Comparison of ENCODE assay signal across 1 cellular context in the genomic region with DNA sequence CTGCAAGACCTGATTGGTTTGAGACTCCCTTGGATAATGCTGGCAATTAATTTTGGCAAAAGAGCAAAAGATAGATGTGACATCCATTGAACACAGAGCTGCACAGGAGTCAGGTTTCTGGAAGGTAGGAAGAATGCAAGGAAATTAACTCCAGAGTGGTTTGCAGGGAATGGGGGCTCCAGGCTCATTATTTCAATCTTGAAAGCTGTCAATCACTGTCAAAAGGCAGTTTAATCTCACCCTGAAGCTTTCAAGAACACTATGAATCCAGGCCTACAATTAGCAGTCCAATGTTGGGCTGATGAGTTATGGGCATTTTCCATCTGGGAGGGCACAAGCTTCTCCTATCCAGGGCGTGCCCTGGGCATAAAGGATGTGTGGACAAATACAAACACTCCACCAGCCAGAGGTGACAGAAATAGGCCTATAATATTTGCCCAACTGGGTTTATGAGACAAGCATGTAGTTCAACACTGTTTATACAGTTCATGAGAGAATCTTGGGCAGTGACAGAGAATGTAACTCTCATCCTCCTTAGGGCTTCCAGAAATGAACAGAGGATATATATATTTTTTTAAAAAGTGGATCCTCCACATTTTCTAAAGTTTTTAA.
A peak's percentile ranks its signal among the peaks of the same experiment; 100 is the strongest.
TF ChIP-seq lines count a peak whose summit lies in the region.

No MANE protein-coding gene starts in this region.

TF ChIP-seq in SK-N-SH, 30 proteins besides CTCF, POLR2A, EP300 and RAD21 (continued from another document):
- TF ChIP-seq, protein P1, sequence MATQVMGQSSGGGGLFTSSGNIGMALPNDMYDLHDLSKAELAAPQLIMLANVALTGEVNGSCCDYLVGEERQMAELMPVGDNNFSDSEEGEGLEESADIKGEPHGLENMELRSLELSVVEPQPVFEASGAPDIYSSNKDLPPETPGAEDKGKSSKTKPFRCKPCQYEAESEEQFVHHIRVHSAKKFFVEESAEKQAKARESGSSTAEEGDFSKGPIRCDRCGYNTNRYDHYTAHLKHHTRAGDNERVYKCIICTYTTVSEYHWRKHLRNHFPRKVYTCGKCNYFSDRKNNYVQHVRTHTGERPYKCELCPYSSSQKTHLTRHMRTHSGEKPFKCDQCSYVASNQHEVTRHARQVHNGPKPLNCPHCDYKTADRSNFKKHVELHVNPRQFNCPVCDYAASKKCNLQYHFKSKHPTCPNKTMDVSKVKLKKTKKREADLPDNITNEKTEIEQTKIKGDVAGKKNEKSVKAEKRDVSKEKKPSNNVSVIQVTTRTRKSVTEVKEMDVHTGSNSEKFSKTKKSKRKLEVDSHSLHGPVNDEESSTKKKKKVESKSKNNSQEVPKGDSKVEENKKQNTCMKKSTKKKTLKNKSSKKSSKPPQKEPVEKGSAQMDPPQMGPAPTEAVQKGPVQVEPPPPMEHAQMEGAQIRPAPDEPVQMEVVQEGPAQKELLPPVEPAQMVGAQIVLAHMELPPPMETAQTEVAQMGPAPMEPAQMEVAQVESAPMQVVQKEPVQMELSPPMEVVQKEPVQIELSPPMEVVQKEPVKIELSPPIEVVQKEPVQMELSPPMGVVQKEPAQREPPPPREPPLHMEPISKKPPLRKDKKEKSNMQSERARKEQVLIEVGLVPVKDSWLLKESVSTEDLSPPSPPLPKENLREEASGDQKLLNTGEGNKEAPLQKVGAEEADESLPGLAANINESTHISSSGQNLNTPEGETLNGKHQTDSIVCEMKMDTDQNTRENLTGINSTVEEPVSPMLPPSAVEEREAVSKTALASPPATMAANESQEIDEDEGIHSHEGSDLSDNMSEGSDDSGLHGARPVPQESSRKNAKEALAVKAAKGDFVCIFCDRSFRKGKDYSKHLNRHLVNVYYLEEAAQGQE (IDR thresholded peaks at IDR 0.05; ENCODE audit: low read depth, low read length): no peak
- TF ChIP-seq EZH2phosphoT487 (IDR thresholded peaks at IDR 0.05; ENCODE audit: borderline replicate concordance, low read depth): no peak
- TF ChIP-seq NRF1 (IDR thresholded peaks at IDR 0.05; ENCODE audit: low read depth, low read length): no peak
- TF ChIP-seq TCF12 (IDR thresholded peaks at IDR 0.05): 0 out of 2 replicates have a peak, but pooled peaks have one; percentile 7
- no peak for TF ChIP-seq MXI1 (IDR thresholded peaks at IDR 0.05; ENCODE audit: low read depth, low read length)
- TF ChIP-seq, protein P2, sequence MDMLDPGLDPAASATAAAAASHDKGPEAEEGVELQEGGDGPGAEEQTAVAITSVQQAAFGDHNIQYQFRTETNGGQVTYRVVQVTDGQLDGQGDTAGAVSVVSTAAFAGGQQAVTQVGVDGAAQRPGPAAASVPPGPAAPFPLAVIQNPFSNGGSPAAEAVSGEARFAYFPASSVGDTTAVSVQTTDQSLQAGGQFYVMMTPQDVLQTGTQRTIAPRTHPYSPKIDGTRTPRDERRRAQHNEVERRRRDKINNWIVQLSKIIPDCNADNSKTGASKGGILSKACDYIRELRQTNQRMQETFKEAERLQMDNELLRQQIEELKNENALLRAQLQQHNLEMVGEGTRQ (IDR thresholded peaks at IDR 0.05; ENCODE audit: borderline replicate concordance, low read depth, low read length): no peak
- TF ChIP-seq PBX3 (IDR thresholded peaks at IDR 0.05): peak; percentile 26; the same call in 1 of the 2 replicates
- no peak for TF ChIP-seq POLR2AphosphoS5 (IDR thresholded peaks at IDR 0.05; ENCODE audit: low read depth, low read length)
- TF ChIP-seq CHD2 (IDR thresholded peaks at IDR 0.05; ENCODE audit: low read length, partially characterized antibody): no peak
- no peak for TF ChIP-seq YY1 (IDR thresholded peaks at IDR 0.05; ENCODE audit: low read depth)
- TF ChIP-seq TEAD4 (IDR thresholded peaks at IDR 0.05; ENCODE audit: borderline replicate concordance, insufficient read depth): no peak
- TF ChIP-seq IRF3 (IDR thresholded peaks at IDR 0.05; ENCODE audit: low read depth, low read length): no peak
- TF ChIP-seq GABPA (IDR thresholded peaks at IDR 0.05; ENCODE audit: low read depth): no peak
